22 cellular contexts compared by ENCODE assay signal in genomic region chr7:40341836-40342235, GRCh38.
"Had no signal": no experiment of that assay in that cellular context is flagged by ENCODE, and none has a peak within 500 bp of the region (broad histone marks: within the 10 kb centered on the region; RNA-seq: fewer than 3 reads in every experiment).

No MANE protein-coding gene starts in this region.

- H3K4me3 ChIP-seq: SJSA1, SK-N-MC had no signal

- H3K4me1 ChIP-seq: SJSA1 had no signal

- H3K36me3 ChIP-seq: SJSA1 had no signal

- ATAC-seq: HepG2 had no signal

- H3K27ac ChIP-seq: SJSA1, SK-N-MC had no signal

- H3K27me3 ChIP-seq: SJSA1 had no signal

- H3K9me3 ChIP-seq: SJSA1 had no signal

- DNase-seq: IMR-90, Karpas-422, KG1, MV-4-11, NCI-H1048, NCI-H1105, NCI-H1417, NCI-H1436 treated with DMSO at 0.1 percent for 48 hours, NCI-H1694, NCI-H187 treated with DMSO at 0.1 percent for 48 hours, NCI-H2029 treated with DMSO at 0.1 percent for 48 hours, NCI-H2107, NCI-H2227 treated with DMSO at 0.1 percent for 48 hours, NCI-H524, NCI-H526 treated with DMSO at 0.1 percent for 48 hours, NCI-H748 treated with DMSO at 0.1 percent for 48 hours, Right ventricle myocardium superior, RPMI8226, SIG-M5 had no signal
